1 cellular context compared by ENCODE assay signal in the genomic region with DNA sequence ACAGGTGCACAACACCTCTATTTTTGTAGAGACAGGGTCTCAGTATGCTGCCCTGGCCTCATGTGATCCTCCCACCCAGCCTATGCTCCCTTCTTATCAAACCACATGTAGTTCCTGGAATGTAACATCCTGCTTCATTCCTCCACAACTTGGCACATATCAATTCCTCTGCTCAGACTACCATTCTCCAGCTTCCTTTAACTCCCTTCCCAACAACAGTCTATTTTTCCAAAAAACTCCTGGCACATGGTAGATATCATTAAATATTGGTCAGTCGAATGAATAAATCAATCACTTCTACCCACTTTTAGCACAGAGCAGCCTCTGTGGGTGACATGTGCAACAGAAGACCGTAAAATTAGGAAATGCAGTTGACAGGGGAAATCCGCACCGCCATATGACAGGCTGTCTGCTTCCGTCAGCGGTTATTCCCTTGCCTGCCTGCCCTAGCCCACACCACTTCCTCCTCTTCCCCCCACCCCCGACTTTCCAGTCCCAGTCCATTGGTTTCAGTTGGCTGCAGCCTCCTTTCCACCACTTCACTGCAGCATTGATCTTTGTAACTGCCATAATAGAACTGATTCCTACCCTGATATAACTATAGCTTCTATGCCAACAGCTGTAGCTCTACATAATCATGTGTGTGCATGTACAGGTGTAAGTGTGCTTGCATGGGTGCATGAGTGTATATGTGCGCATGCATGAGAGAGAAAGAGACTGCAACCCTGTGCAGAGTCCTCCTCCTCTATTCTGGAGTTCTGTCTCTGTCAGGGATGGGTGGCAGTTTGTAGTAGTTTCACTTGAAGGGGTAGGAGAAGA.
A peak's percentile ranks its signal among the peaks of the same experiment; 100 is the strongest.
TF ChIP-seq lines count a peak whose summit lies in the region.

No MANE protein-coding gene starts in this region.

TF ChIP-seq in K562, 482 proteins besides CTCF, POLR2A, EP300 and RAD21 (continued from another document and continues in another):
- no peak for TF ChIP-seq NBN (IDR thresholded peaks at IDR 0.05; ENCODE audit: low read depth)
- TF ChIP-seq, protein P1, sequence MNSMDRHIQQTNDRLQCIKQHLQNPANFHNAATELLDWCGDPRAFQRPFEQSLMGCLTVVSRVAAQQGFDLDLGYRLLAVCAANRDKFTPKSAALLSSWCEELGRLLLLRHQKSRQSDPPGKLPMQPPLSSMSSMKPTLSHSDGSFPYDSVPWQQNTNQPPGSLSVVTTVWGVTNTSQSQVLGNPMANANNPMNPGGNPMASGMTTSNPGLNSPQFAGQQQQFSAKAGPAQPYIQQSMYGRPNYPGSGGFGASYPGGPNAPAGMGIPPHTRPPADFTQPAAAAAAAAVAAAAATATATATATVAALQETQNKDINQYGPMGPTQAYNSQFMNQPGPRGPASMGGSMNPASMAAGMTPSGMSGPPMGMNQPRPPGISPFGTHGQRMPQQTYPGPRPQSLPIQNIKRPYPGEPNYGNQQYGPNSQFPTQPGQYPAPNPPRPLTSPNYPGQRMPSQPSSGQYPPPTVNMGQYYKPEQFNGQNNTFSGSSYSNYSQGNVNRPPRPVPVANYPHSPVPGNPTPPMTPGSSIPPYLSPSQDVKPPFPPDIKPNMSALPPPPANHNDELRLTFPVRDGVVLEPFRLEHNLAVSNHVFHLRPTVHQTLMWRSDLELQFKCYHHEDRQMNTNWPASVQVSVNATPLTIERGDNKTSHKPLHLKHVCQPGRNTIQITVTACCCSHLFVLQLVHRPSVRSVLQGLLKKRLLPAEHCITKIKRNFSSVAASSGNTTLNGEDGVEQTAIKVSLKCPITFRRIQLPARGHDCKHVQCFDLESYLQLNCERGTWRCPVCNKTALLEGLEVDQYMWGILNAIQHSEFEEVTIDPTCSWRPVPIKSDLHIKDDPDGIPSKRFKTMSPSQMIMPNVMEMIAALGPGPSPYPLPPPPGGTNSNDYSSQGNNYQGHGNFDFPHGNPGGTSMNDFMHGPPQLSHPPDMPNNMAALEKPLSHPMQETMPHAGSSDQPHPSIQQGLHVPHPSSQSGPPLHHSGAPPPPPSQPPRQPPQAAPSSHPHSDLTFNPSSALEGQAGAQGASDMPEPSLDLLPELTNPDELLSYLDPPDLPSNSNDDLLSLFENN (IDR thresholded peaks at IDR 0.05; ENCODE audit: low read depth in 2 of 2, low read length in 2 of 2), result no peak
- TF ChIP-seq, protein P2, sequence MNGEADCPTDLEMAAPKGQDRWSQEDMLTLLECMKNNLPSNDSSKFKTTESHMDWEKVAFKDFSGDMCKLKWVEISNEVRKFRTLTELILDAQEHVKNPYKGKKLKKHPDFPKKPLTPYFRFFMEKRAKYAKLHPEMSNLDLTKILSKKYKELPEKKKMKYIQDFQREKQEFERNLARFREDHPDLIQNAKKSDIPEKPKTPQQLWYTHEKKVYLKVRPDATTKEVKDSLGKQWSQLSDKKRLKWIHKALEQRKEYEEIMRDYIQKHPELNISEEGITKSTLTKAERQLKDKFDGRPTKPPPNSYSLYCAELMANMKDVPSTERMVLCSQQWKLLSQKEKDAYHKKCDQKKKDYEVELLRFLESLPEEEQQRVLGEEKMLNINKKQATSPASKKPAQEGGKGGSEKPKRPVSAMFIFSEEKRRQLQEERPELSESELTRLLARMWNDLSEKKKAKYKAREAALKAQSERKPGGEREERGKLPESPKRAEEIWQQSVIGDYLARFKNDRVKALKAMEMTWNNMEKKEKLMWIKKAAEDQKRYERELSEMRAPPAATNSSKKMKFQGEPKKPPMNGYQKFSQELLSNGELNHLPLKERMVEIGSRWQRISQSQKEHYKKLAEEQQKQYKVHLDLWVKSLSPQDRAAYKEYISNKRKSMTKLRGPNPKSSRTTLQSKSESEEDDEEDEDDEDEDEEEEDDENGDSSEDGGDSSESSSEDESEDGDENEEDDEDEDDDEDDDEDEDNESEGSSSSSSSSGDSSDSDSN (IDR thresholded peaks at IDR 0.05; ENCODE audit: borderline replicate concordance in 1 of 2, low read depth in 2 of 2, low read length in 2 of 2), result no peak
- TF ChIP-seq, protein P3, sequence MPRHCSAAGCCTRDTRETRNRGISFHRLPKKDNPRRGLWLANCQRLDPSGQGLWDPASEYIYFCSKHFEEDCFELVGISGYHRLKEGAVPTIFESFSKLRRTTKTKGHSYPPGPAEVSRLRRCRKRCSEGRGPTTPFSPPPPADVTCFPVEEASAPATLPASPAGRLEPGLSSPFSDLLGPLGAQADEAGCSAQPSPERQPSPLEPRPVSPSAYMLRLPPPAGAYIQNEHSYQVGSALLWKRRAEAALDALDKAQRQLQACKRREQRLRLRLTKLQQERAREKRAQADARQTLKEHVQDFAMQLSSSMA (CRISPR knock-in tag; IDR thresholded peaks at IDR 0.05), result 0 out of 2 replicates have a peak, but pooled peaks have one; percentile 45
- TF ChIP-seq BRF1 (IDR thresholded peaks at IDR 0.05; ENCODE audit: borderline replicate concordance, extremely low read depth, insufficient read length), result no peak
- TF ChIP-seq, protein P4, sequence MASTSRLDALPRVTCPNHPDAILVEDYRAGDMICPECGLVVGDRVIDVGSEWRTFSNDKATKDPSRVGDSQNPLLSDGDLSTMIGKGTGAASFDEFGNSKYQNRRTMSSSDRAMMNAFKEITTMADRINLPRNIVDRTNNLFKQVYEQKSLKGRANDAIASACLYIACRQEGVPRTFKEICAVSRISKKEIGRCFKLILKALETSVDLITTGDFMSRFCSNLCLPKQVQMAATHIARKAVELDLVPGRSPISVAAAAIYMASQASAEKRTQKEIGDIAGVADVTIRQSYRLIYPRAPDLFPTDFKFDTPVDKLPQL (IDR thresholded peaks at IDR 0.05; ENCODE audit: extremely low read depth, insufficient read length), result no peak
- TF ChIP-seq L3MBTL2 (IDR thresholded peaks at IDR 0.05), result no peak; the same call in none of the 2 replicates
- no peak for TF ChIP-seq CEBPB (tag; IDR thresholded peaks at IDR 0.05)
- TF ChIP-seq CAMTA2 (CRISPR knock-in tag; conservative IDR thresholded peaks at IDR 0.05), result no peak
- TF ChIP-seq ETV6 (IDR thresholded peaks at IDR 0.05; ENCODE audit: borderline replicate concordance in 1 of 2, low read depth in 2 of 2, low read length in 1 of 2), result 0 out of 4 replicates have a peak, but pooled peaks of 1 of the 2 experiments have one; percentile 55
- TF ChIP-seq ETV6 (CRISPR knock-in tag; IDR thresholded peaks at IDR 0.05; ENCODE audit: borderline replicate concordance), result no peak
- TF ChIP-seq TRIM28 (IDR thresholded peaks at IDR 0.05), result no peak
- TF ChIP-seq RCOR1 (IDR thresholded peaks at IDR 0.05; ENCODE audit: borderline replicate concordance in 1 of 2, low read depth in 2 of 2, low read length in 2 of 2), result no peak
- TF ChIP-seq SPI1 (IDR thresholded peaks at IDR 0.05; ENCODE audit: borderline replicate concordance, low read depth, low read length), result peak; percentile 64; the same call in 1 of the 2 replicates
- no peak for TF ChIP-seq COPS2 (conservative IDR thresholded peaks at IDR 0.05)
- no peak for TF ChIP-seq CREBBP (IDR thresholded peaks at IDR 0.05; ENCODE audit: low read depth, low read length)
- no peak for TF ChIP-seq CBFB (CRISPR knock-in tag; IDR thresholded peaks at IDR 0.05)
- no peak for TF ChIP-seq EHMT2 (IDR thresholded peaks at IDR 0.05)
- 0 out of 2 replicates have a peak, but pooled peaks have one; percentile 36 for TF ChIP-seq OTX1 (CRISPR knock-in tag; IDR thresholded peaks at IDR 0.05)
- no peak for TF ChIP-seq ATF7 (IDR thresholded peaks at IDR 0.05)
- no peak for TF ChIP-seq HNRNPL (IDR thresholded peaks at IDR 0.05; ENCODE audit: low read depth, low read length)
- no peak; the same call in 1 of the 2 replicates for TF ChIP-seq ELF1 (tag; IDR thresholded peaks at IDR 0.05)
- no peak for TF ChIP-seq NR2C2 (CRISPR knock-in tag; IDR thresholded peaks at IDR 0.05)
- no peak for TF ChIP-seq NR2C2 (tag; IDR thresholded peaks at IDR 0.05)
- TF ChIP-seq CBX1 (IDR thresholded peaks at IDR 0.05; ENCODE audit: low read depth), result no peak
- TF ChIP-seq, protein P5, sequence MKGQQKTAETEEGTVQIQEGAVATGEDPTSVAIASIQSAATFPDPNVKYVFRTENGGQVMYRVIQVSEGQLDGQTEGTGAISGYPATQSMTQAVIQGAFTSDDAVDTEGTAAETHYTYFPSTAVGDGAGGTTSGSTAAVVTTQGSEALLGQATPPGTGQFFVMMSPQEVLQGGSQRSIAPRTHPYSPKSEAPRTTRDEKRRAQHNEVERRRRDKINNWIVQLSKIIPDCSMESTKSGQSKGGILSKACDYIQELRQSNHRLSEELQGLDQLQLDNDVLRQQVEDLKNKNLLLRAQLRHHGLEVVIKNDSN (CRISPR knock-in tag; IDR thresholded peaks at IDR 0.05), result no peak
- no peak for TF ChIP-seq TFAM (CRISPR knock-in tag; conservative IDR thresholded peaks at IDR 0.05)
- TF ChIP-seq, protein P6, sequence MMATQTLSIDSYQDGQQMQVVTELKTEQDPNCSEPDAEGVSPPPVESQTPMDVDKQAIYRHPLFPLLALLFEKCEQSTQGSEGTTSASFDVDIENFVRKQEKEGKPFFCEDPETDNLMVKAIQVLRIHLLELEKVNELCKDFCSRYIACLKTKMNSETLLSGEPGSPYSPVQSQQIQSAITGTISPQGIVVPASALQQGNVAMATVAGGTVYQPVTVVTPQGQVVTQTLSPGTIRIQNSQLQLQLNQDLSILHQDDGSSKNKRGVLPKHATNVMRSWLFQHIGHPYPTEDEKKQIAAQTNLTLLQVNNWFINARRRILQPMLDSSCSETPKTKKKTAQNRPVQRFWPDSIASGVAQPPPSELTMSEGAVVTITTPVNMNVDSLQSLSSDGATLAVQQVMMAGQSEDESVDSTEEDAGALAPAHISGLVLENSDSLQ (IDR thresholded peaks at IDR 0.05), result peak; percentile 52
- TF ChIP-seq GABPA (tag; conservative IDR thresholded peaks at IDR 0.05; ENCODE audit: low read depth), result peak; percentile 59
- TF ChIP-seq DPF2 (IDR thresholded peaks at IDR 0.05), result peak; percentile 33; the same call in 1 of the 2 replicates
- no peak for TF ChIP-seq CCNT2 (IDR thresholded peaks at IDR 0.05; ENCODE audit: borderline replicate concordance, extremely low read depth, insufficient read length, low read depth, low read length)
- no peak for TF ChIP-seq KAT7 (CRISPR knock-in tag; IDR thresholded peaks at IDR 0.05; ENCODE audit: borderline replicate concordance)
- TF ChIP-seq MBD2 (IDR thresholded peaks at IDR 0.05; ENCODE audit: borderline replicate concordance, low read depth), result no peak
- no peak for TF ChIP-seq MYNN (IDR thresholded peaks at IDR 0.05)
- no peak for TF ChIP-seq MYNN (CRISPR knock-in tag; IDR thresholded peaks at IDR 0.05)
- TF ChIP-seq, protein P7, sequence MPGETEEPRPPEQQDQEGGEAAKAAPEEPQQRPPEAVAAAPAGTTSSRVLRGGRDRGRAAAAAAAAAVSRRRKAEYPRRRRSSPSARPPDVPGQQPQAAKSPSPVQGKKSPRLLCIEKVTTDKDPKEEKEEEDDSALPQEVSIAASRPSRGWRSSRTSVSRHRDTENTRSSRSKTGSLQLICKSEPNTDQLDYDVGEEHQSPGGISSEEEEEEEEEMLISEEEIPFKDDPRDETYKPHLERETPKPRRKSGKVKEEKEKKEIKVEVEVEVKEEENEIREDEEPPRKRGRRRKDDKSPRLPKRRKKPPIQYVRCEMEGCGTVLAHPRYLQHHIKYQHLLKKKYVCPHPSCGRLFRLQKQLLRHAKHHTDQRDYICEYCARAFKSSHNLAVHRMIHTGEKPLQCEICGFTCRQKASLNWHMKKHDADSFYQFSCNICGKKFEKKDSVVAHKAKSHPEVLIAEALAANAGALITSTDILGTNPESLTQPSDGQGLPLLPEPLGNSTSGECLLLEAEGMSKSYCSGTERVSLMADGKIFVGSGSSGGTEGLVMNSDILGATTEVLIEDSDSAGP (CRISPR knock-in tag; IDR thresholded peaks at IDR 0.05), result no peak
- TF ChIP-seq, protein P8, sequence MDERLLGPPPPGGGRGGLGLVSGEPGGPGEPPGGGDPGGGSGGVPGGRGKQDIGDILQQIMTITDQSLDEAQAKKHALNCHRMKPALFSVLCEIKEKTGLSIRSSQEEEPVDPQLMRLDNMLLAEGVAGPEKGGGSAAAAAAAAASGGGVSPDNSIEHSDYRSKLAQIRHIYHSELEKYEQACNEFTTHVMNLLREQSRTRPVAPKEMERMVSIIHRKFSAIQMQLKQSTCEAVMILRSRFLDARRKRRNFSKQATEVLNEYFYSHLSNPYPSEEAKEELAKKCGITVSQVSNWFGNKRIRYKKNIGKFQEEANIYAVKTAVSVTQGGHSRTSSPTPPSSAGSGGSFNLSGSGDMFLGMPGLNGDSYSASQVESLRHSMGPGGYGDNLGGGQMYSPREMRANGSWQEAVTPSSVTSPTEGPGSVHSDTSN (CRISPR knock-in tag; IDR thresholded peaks at IDR 0.05; ENCODE audit: low read depth), result no peak
- TF ChIP-seq, protein P8 (tag; conservative IDR thresholded peaks at IDR 0.05; ENCODE audit: low read depth), result peak; percentile 56; the same call in 1 of the 2 replicates
- TF ChIP-seq, protein P9, sequence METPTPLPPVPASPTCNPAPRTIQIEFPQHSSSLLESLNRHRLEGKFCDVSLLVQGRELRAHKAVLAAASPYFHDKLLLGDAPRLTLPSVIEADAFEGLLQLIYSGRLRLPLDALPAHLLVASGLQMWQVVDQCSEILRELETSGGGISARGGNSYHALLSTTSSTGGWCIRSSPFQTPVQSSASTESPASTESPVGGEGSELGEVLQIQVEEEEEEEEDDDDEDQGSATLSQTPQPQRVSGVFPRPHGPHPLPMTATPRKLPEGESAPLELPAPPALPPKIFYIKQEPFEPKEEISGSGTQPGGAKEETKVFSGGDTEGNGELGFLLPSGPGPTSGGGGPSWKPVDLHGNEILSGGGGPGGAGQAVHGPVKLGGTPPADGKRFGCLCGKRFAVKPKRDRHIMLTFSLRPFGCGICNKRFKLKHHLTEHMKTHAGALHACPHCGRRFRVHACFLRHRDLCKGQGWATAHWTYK (CRISPR knock-in tag; IDR thresholded peaks at IDR 0.05), result 0 out of 2 replicates have a peak, but pooled peaks have one; percentile 36
- 0 out of 2 replicates have a peak, but pooled peaks have one; percentile 24 for TF ChIP-seq ZEB2 (IDR thresholded peaks at IDR 0.05)
- TF ChIP-seq YY1 (IDR thresholded peaks at IDR 0.05; ENCODE audit: borderline replicate concordance in 1 of 3, control insufficient read depth in 1 of 3, extremely low read depth in 1 of 3, insufficient read depth in 3 of 3, insufficient read length in 1 of 3, insufficient replicate concordance in 2 of 3, low read depth in 1 of 3, low read length in 2 of 3), result no peak
- TF ChIP-seq GATA2 (CRISPR knock-in tag; IDR thresholded peaks at IDR 0.05), result no peak
- 0 out of 2 replicates have a peak, but pooled peaks have one; percentile 38 for TF ChIP-seq TEAD2 (tag; IDR thresholded peaks at IDR 0.05)
- TF ChIP-seq TAF7 (tag; IDR thresholded peaks at IDR 0.05), result no peak
- no peak for TF ChIP-seq ZNF24 (IDR thresholded peaks at IDR 0.05)
- no peak for TF ChIP-seq ZZZ3 (IDR thresholded peaks at IDR 0.05)
- no peak for TF ChIP-seq ZNF57 (CRISPR knock-in tag; IDR thresholded peaks at IDR 0.05)
